Comparison of ENCODE assay signal across 12 cellular contexts in the genomic region with DNA sequence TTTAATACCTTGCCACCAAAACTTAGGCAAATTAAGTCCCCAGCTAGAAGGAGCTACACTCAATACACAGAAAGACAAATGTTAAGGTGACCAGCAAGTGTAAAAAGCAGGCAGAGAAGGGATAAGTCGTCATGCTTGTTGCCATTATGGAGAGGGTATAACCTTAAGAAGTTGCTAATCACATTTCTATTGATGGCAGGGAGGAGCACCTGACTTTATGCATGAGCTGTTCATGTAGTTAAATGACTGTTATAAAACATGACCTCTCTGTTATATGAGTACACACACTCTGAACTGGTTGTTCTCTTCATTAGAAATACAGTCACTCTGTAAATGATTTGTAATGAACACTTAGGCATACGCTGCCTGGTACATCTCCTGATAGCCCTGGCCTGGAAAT. TPM values are rescaled to one million over a fixed set of nuclear protein-coding genes. Genes with fewer than 3 reads are reported as not detected.
A peak's percentile ranks its signal among the peaks of the same experiment; 100 is the strongest.
DNase-seq lines count a peak whose midpoint lies in the region; ATAC-seq and TF ChIP-seq lines count a peak whose summit lies in the region.
"Had no signal": no experiment of that assay in that cellular context is flagged by ENCODE, and none has a peak within 500 bp of the region (broad histone marks: within the 10 kb centered on the region; RNA-seq: fewer than 3 reads in every experiment).

No MANE protein-coding gene starts in this region.

- peak; percentile 36 for DNase-seq in left kidney (ENCODE audit: low read depth, low spot score)
- DNase-seq in heart left ventricle: no peak
- DNase-seq in HFFc6: no peak
- DNase-seq in caudate nucleus (lab: John Stamatoyannopoulos, UW): no peak
- no peak for DNase-seq in effector CD4-positive, alpha-beta T cell
- DNase-seq: activated CD4-positive, alpha-beta T cell treated with anti-CD3 and anti-CD28 coated beads, Interleukin-2, amount 50 U/mL, for 48 hours; thyroid gland had no signal

- no peak overlapping the region for H3K27ac ChIP-seq in heart left ventricle
- H3K27ac ChIP-seq in caudate nucleus (ENCODE audit: low read depth, low read length): no peak overlapping the region
- H3K27ac ChIP-seq: RWPE1, thyroid gland had no signal

- H3K4me3 ChIP-seq in heart left ventricle: no peak overlapping the region
- H3K4me3 ChIP-seq: GM23338, thyroid gland had no signal

- no peak overlapping the region for H3K27ac Mint-ChIP-seq in HFFc6
- H3K27ac Mint-ChIP-seq: GM23338 had no signal

- ATAC-seq in GM18508 (IDR thresholded peaks at IDR 0.05; ENCODE audit: insufficient read depth, unreplicated experiment): peak; percentile 80
- ATAC-seq in GM21619 (IDR thresholded peaks at IDR 0.05; ENCODE audit: unreplicated experiment): peak; percentile 68
- ATAC-seq in HG03378 (IDR thresholded peaks at IDR 0.05; ENCODE audit: unreplicated experiment): peak; percentile 73
- no peak for ATAC-seq in heart left ventricle
- ATAC-seq: GM23338 had no signal

- no peaks in the 10 kb centered on the region for H3K36me3 Mint-ChIP-seq in HFFc6 (ENCODE audit: low read depth)

- H3K27me3 ChIP-seq in heart left ventricle: no peaks in the 10 kb centered on the region
- H3K27me3 ChIP-seq: thyroid gland had no signal

- H3K9me3 ChIP-seq in heart left ventricle: no peaks in the 10 kb centered on the region
- H3K9me3 ChIP-seq: thyroid gland had no signal

- H3K9me3 Mint-ChIP-seq in HFFc6: no peaks in the 10 kb centered on the region
- H3K9me3 Mint-ChIP-seq: GM23338 had no signal

- WGBS in heart left ventricle, 4 donors: 69 to 80% (median 78%) methylated on average over 2 of the region's 2 CpGs

- peaks cover 0 to 23% (median 3%) of the 10 kb centered on the region in 12 donors for H3K4me1 ChIP-seq in heart left ventricle

- intact Hi-C loops in heart left ventricle (cut with DNase I): loop anchor here in 1 of 10 donors (10.0 kb wide), 1 partner anchor 78 kb away; no protein-coding TSS in a partner anchor

- H3K36me3 ChIP-seq in heart left ventricle: no peaks in the 10 kb centered on the region
- H3K36me3 ChIP-seq: thyroid gland had no signal

- no peak overlapping the region for H3K4me3 Mint-ChIP-seq in HFFc6
- H3K4me3 Mint-ChIP-seq: GM23338 had no signal

- peaks cover 5% of the 10 kb centered on the region for H3K27me3 Mint-ChIP-seq in HFFc6 (ENCODE audit: insufficient read depth)

- TF ChIP-seq POLR2A in heart left ventricle (IDR thresholded peaks at IDR 0.05): no peak

- TF ChIP-seq CTCF in heart left ventricle (IDR thresholded peaks at IDR 0.05): no peak
- TF ChIP-seq CTCF in HFFc6 (IDR thresholded peaks at IDR 0.05): no peak

- H3K4me1 Mint-ChIP-seq in HFFc6 (ENCODE audit: low read depth): peaks cover 15% of the 10 kb centered on the region
- H3K4me1 Mint-ChIP-seq: GM23338 had no signal

RNA-seq across cellular contexts. Expression of a gene that starts 6.6 kb away (rescaled TPM):
- 10 to 100 TPM; 15.5 to 66.7 (median 26.8) TPM for total RNA-seq in heart left ventricle
- polyA plus RNA-seq in heart left ventricle: 10 to 100 TPM; 19.4 to 25.3 TPM
- 10 to 100 TPM; 47.4 to 74.3 (median 65.1) TPM for total RNA-seq in HFFc6 (2021; fragmentation: NEBNext Ultra II Directional; extraction: Animal tissue kit (Norgen Biotek cat#: 25700))

Comparison
In these comparisons a context has a peak if more than half of its experiments do, and no peak if none do; other contexts are left out.
1. ATAC-seq: peak in GM18508 (single experiment), GM21619 (single experiment) and HG03378 (single experiment); none in heart left ventricle (0 of 4).